Comparison of ENCODE assay signal across 8 cellular contexts in genomic region chr13:108215428-108215827, GRCh38. TPM values are rescaled to one million over a fixed set of nuclear protein-coding genes. Genes with fewer than 3 reads are reported as not detected.
DNase-seq lines count a peak whose midpoint lies in the region; ATAC-seq, FAIRE-seq and TF ChIP-seq lines count a peak whose summit lies in the region.

TSS of gene LIG4 (minus strand) at chr13:108215536. CDS start at chr13:108211268, 4,268 bp downstream.

- no peaks in the 10 kb centered on the region for H3K27me3 ChIP-seq in BE2C

- peak; percentile 66 for ATAC-seq in HG03442 (IDR thresholded peaks at IDR 0.05; ENCODE audit: unreplicated experiment)
- ATAC-seq in left colon, result peak; percentile 81

- H3K27ac ChIP-seq in coronary artery, result peak within 1 kb of the TSS; percentile 25 to 76

- intact Hi-C loops in left colon (cut with DNase I, micrococcal nuclease), result no loop called here

- no peaks in the 10 kb centered on the region for H3K9me3 ChIP-seq in BE2C

- H3K36me3 ChIP-seq in BE2C, result peaks cover 3% of the 10 kb centered on the region; the same call in 1 of the 2 replicates

- H3K4me1 ChIP-seq in BE2C, result peaks cover 5% of the 10 kb centered on the region; the same call in 1 of the 2 replicates

- peak; percentile 98 for DNase-seq in BE2C
- peak; percentile 85 for DNase-seq in GM19239 (ENCODE audit: insufficient read length, low spot score)
- DNase-seq in NCI-H524 (lab: John Stamatoyannopoulos, UW), result peak; percentile 87 to 94
- DNase-seq in activated CD4-positive, alpha-beta T cell treated with anti-CD3 and anti-CD28 coated beads for 4 hours, result peak; percentile 88 to 93
- peak; percentile 92 for DNase-seq in coronary artery (ENCODE audit: low spot score)
- DNase-seq in left colon, result peak; percentile 92 to 94
- peak; percentile 85 to 87 for DNase-seq in stimulated activated CD4-positive, alpha-beta T cell treated with anti-CD3 and anti-CD28 coated beads, Interleukin-1b, Interleukin-23, amount 100 ng/mL, for 4 hours (ENCODE audit: low read depth in 2 of 2)

- peak within 1 kb of the TSS; percentile 63 for H3K4me3 ChIP-seq in BE2C (ENCODE audit: low read depth, low read length)
- H3K4me3 ChIP-seq in coronary artery, result peak within 1 kb of the TSS; percentile 79

- TF ChIP-seq CTCF in BE2C (IDR thresholded peaks at IDR 0.05; ENCODE audit: low read depth, low read length) (no peak), coronary artery (IDR thresholded peaks at IDR 0.05) (no peak)

- peak; percentile 90 for FAIRE-seq in GM19239 (lab: Jason Lieb, UNC)

RNA-seq across cellular contexts. Expression of gene LIG4, which starts in this region (rescaled TPM):
- polyA plus RNA-seq in BE2C (2012; ENCODE audit: insufficient read depth, insufficient read length, low read depth), result 15.0 TPM
- 10 to 100 TPM; 12.1 to 13.2 TPM for total RNA-seq in left colon

Comparison
In these comparisons a context has a peak if more than half of its experiments do, and no peak if none do; other contexts are left out.
1. Peak in every context shown above with its lines: DNase-seq, ATAC-seq, H3K4me3 ChIP-seq and H3K27ac ChIP-seq.